Comparison of ENCODE assay signal across 14 cellular contexts in genomic region chr2:177692828-177693269, GRCh38.
DNase-seq lines count a peak whose midpoint lies in the region; ATAC-seq, FAIRE-seq and TF ChIP-seq lines count a peak whose summit lies in the region.
"Had no signal": no experiment of that assay in that cellular context is flagged by ENCODE, and none has a peak within 500 bp of the region (broad histone marks: within the 10 kb centered on the region; RNA-seq: fewer than 3 reads in every experiment).

No MANE protein-coding gene starts in this region.

- no peaks in the 10 kb centered on the region for H3K9me1 ChIP-seq in K562 (ENCODE audit: control insufficient read depth, insufficient read depth, low read length)

- H3K79me2 ChIP-seq in K562 (ENCODE audit: control insufficient read depth, insufficient read depth, low read length) = no peaks in the 10 kb centered on the region

- H4K20me1 ChIP-seq in K562 (replicated peaks; ENCODE audit: control insufficient read depth, insufficient read depth, low read length) = no peaks in the 10 kb centered on the region

- POLR2A ChIA-PET in K562 (lab: Yijun Ruan, JAX) = interaction anchor here (0.6 to 1.4 kb wide), 4 partner anchors 8 to 436 kb away, joined by 3 to 7 read pairs (median 4); no protein-coding TSS in a partner anchor

- peak; percentile 17 to 53 (median 26); a peak in 3 of 6 replicates for TF ChIP-seq CTCF in K562 (IDR thresholded peaks at IDR 0.05 in 2 of 3, conservative IDR thresholded peaks at IDR 0.05 in 1 of 3; ENCODE audit: insufficient read depth in 2 of 3, low read depth in 1 of 3, low read length in 3 of 3)

- no peak overlapping the region for H3K27ac ChIP-seq in K562 (ENCODE audit: extremely low read depth, low read depth, low read length)
- H3K27ac ChIP-seq: spleen, upper lobe of right lung had no signal

- TF ChIP-seq RAD21 in K562 (CRISPR knock-in tag; conservative IDR thresholded peaks at IDR 0.05 in 1 of 2, IDR thresholded peaks at IDR 0.05 in 1 of 2) = peak in 1 of 2 experiments; percentile 53; a peak in 2 of 4 replicates

- no peaks in the 10 kb centered on the region for H3K27me3 ChIP-seq in K562 (ENCODE audit: control insufficient read depth in 2 of 2, insufficient read depth in 2 of 2, low read length in 2 of 2)
- H3K27me3 ChIP-seq: spleen, upper lobe of right lung had no signal

- peaks cover 7 to 27% of the 10 kb centered on the region in 2 experiments; a peak in 4 of 5 replicates for H3K4me1 ChIP-seq in K562 (replicated peaks in 1 of 2; ENCODE audit: control insufficient read depth in 2 of 2, insufficient read depth in 2 of 2, low read length in 2 of 2)
- H3K4me1 ChIP-seq: spleen, upper lobe of right lung had no signal

- H3K9me3 ChIP-seq in K562 (replicated peaks; ENCODE audit: control insufficient read depth, insufficient read depth, low read depth, low read length) = no peaks in the 10 kb centered on the region
- H3K9me3 ChIP-seq: spleen, upper lobe of right lung had no signal

- H3K4me3 ChIP-seq in K562 = no peak overlapping the region
- H3K4me3 ChIP-seq: spleen, upper lobe of right lung had no signal

- intact Hi-C loops in K562 (cut with micrococcal nuclease) = loop anchor here (5.0 kb wide), 1 partner anchor 56 kb away; no protein-coding TSS in a partner anchor

- no peak for FAIRE-seq in K562 (lab: Jason Lieb, UNC)

- in situ Hi-C loops in ACHN (cut with HindIII; ENCODE audit: low pct_ligation_motif_present, low pct_unique_long_range_greater_than_20kb, low sequenced_read_pairs) = no loop called here
- in situ Hi-C loops in K562 (cut with MboI) = no loop called here

- H2AFZ ChIP-seq in K562 (ENCODE audit: low read depth, low read length) = no peak overlapping the region

- ATAC-seq in K562 (peak; percentile 75), left lobe of liver (peak; percentile 82), HG02938 (IDR thresholded peaks at IDR 0.05; ENCODE audit: unreplicated experiment) (no peak), HG03378 (IDR thresholded peaks at IDR 0.05; ENCODE audit: unreplicated experiment) (no peak), GM19324 (IDR thresholded peaks at IDR 0.05; ENCODE audit: low FRiP score, unreplicated experiment) (no peak)
- ATAC-seq: upper lobe of right lung had no signal

- no peaks in the 10 kb centered on the region for H3K36me3 ChIP-seq in K562 (ENCODE audit: control insufficient read depth, insufficient read depth, low read length)
- H3K36me3 ChIP-seq: spleen, upper lobe of right lung had no signal

- no peak overlapping the region for H3K9ac ChIP-seq in K562 (ENCODE audit: insufficient read depth in 1 of 2, low read depth in 2 of 2, low read length in 2 of 2)

- no peak for TF ChIP-seq EP300 in K562 (IDR thresholded peaks at IDR 0.05; ENCODE audit: low read length)

- WGBS in K562 (ENCODE audit: insufficient coverage, low coverage, missing lambda C conversion rate) = 65% methylated on average over 4 of the region's 4 CpGs

- TF ChIP-seq POLR2A in K562 (conservative IDR thresholded peaks at IDR 0.05) = no peak

- DNase-seq in ACHN (peak; percentile 90), HPDE6-E6E7 (ENCODE audit: extremely low spot score) (peak; percentile 79), K562 (ENCODE audit: extremely low read depth in 1 of 4, low spot score in 3 of 4) (peak in 1 of 4 experiments; percentile 46), left lobe of liver (ENCODE audit: low spot score) (no peak), NCI-H1694 (lab: John Stamatoyannopoulos, UW) (no peak)
- DNase-seq: activated B cell treated with CpG ODN at 0.5 μM for 24 hours; activated T-cell treated with anti-CD3 and anti-CD28 coated beads, Interleukin-2, amount 50 U/mL, for 48 hours; erythroblast; NCI-H2029; spleen; upper lobe of right lung had no signal

- no TSS peak for BruUV-seq in K562 (replicated peaks; lab: Mats Ljungman, UMichigan)

- CTCF ChIA-PET in K562 (lab: Yijun Ruan, JAX; ENCODE audit: low intra/inter-chr PET ratio) = no interaction called here

- no peak overlapping the region for H3K4me2 ChIP-seq in K562 (ENCODE audit: insufficient read depth, low read length)

TF ChIP-seq in K562, 482 proteins besides CTCF, POLR2A, EP300 and RAD21:
- TF ChIP-seq PYGO2 (tag; IDR thresholded peaks at IDR 0.05) (no peak), BMI1 (IDR thresholded peaks at IDR 0.05; ENCODE audit: low read length) (peak; percentile 24; the same call in 1 of the 2 replicates), ZNF766 (CRISPR knock-in tag; conservative IDR thresholded peaks at IDR 0.05) (peak; percentile 64), CEBPG (CRISPR knock-in tag; IDR thresholded peaks at IDR 0.05) (no peak), CEBPG (tag; conservative IDR thresholded peaks at IDR 0.05 in 1 of 2, IDR thresholded peaks at IDR 0.05 in 1 of 2) (no peak), JUND (IDR thresholded peaks at IDR 0.05; ENCODE audit: borderline replicate concordance, low read depth, low read length) (peak; percentile 42; the same call in 1 of the 2 replicates), JUND (tag; IDR thresholded peaks at IDR 0.05; ENCODE audit: borderline replicate concordance, low read depth, low read length) (peak; percentile 51; the same call in 1 of the 3 replicates), ZBTB12 (CRISPR knock-in tag; IDR thresholded peaks at IDR 0.05) (no peak), NFXL1 (CRISPR knock-in tag; IDR thresholded peaks at IDR 0.05) (0 out of 2 replicates have a peak, but pooled peaks have one; percentile 43), STAG1 (CRISPR knock-in tag; IDR thresholded peaks at IDR 0.05; ENCODE audit: borderline replicate concordance) (no peak), TCF15 (CRISPR knock-in tag; IDR thresholded peaks at IDR 0.05) (0 out of 2 replicates have a peak, but pooled peaks have one; percentile 32), L3MBTL2 (IDR thresholded peaks at IDR 0.05) (no peak), EWSR1 (IDR thresholded peaks at IDR 0.05; ENCODE audit: borderline replicate concordance, low read depth, partially characterized antibody) (no peak), HMBOX1 (IDR thresholded peaks at IDR 0.05) (peak; percentile 11; the same call in 1 of the 2 replicates), JUN (IDR thresholded peaks at IDR 0.05; ENCODE audit: borderline replicate concordance, low read depth, low read length) (0 out of 2 replicates have a peak, but pooled peaks have one; percentile 6), JUN (CRISPR knock-in tag; IDR thresholded peaks at IDR 0.05; ENCODE audit: borderline replicate concordance) (no peak), PTRF (tag; IDR thresholded peaks at IDR 0.05) (no peak), FOSL1 (tag; conservative IDR thresholded peaks at IDR 0.05) (0 out of 2 replicates have a peak, but pooled peaks have one; percentile 16), MTA3 (IDR thresholded peaks at IDR 0.05; ENCODE audit: borderline replicate concordance) (0 out of 2 replicates have a peak, but pooled peaks have one; percentile 31), FOXJ2 (tag; IDR thresholded peaks at IDR 0.05) (peak; percentile 46; the same call in 1 of the 2 replicates), ZNF134 (CRISPR knock-in tag; conservative IDR thresholded peaks at IDR 0.05) (no peak), ATF3 (IDR thresholded peaks at IDR 0.05) (peak; percentile 18; the same call in 1 of the 2 replicates), ATF3 (CRISPR knock-in tag; conservative IDR thresholded peaks at IDR 0.05) (no peak), MAZ (CRISPR knock-in tag; conservative IDR thresholded peaks at IDR 0.05 in 1 of 2, IDR thresholded peaks at IDR 0.05 in 1 of 2) (peak in 1 of 2 experiments; percentile 24; a peak in 1 of 4 replicates), ESRRB (CRISPR knock-in tag; IDR thresholded peaks at IDR 0.05; ENCODE audit: borderline replicate concordance) (no peak), SOX6 (IDR thresholded peaks at IDR 0.05) (no peak), ZNF143 (CRISPR knock-in tag; IDR thresholded peaks at IDR 0.05) (no peak), ETV1 (tag; conservative IDR thresholded peaks at IDR 0.05; ENCODE audit: low read depth) (0 out of 2 replicates have a peak, but pooled peaks have one; percentile 16), SMAD4 (CRISPR knock-in tag; conservative IDR thresholded peaks at IDR 0.05) (0 out of 2 replicates have a peak, but pooled peaks have one; percentile 42), ZKSCAN8 (CRISPR knock-in tag; IDR thresholded peaks at IDR 0.05) (no peak)

Comparison
In these comparisons a context has a peak if more than half of its experiments do, and no peak if none do; other contexts are left out.
1. DNase-seq: peak in ACHN (single experiment) and HPDE6-E6E7 (single experiment); none in left lobe of liver (single experiment) and NCI-H1694 (single experiment).
2. ATAC-seq: peak in K562 (single experiment) and left lobe of liver (single experiment); none in HG02938 (single experiment), HG03378 (single experiment) and GM19324 (single experiment).